1 cellular context compared by ENCODE assay signal in the genomic region with DNA sequence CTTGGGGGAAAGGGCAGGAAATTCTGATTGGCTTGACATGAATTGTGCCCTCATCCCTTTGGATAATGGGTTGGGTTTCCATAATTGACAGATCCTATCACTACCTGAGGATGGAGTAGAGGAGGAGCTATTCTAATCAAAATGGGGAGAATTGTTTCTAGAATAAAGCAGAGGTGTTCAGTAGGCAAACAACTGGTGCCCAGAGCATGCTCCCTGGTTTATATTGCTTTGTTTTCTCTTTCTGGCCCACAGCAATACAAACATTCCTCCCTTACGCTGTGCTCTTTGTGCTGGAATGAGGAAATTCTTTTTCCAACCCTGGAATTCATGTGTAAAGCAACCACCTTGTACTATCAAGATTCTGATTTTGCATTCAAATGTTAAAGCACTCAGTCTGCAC.
TF ChIP-seq lines count a peak whose summit lies in the region.

No MANE protein-coding gene starts in this region.

TF ChIP-seq in H1, 55 proteins besides CTCF, POLR2A, EP300 and RAD21 (continued from another document):
- no peak for TF ChIP-seq ATF2 (IDR thresholded peaks at IDR 0.05; ENCODE audit: low read length)
